Comparison of ENCODE assay signal across 11 cellular contexts in the genomic region with DNA sequence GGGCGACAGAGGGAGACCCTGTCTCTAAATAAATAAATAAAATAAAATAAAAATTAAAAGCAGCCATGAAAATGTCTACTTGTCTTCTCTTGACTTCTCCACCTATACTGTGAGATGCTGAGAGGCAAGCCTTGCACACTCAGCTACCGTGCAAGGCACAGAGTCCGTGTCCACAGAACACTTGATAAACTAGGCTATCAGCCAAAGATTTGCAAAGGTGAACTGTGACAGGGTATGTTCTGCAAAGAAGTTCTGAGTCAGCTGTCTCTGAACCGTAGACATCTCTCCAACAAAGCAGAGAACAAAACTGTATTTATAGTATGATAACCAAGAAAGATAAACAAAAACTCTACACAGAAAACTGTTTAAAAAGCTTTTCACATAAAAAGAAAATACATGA. TPM values are rescaled to one million over a fixed set of nuclear protein-coding genes. Genes with fewer than 3 reads are reported as not detected.
"Had no signal": no experiment of that assay in that cellular context is flagged by ENCODE, and none has a peak within 500 bp of the region (broad histone marks: within the 10 kb centered on the region; RNA-seq: fewer than 3 reads in every experiment).

No MANE protein-coding gene starts in this region.

- DNase-seq: activated CD4-positive, alpha-beta memory T cell treated with anti-CD3 and anti-CD28 coated beads for 36 hours; activated CD4-positive, CD25-positive, alpha-beta regulatory T cell treated with anti-CD3 and anti-CD28 coated beads, Interleukin-2, amount 50 U/mL, for 72 hours; activated CD8-positive, alpha-beta memory T cell treated with anti-CD3 and anti-CD28 coated beads, Interleukin-2, amount 50 U/mL, for 4 hours; activated naive CD8-positive, alpha-beta T cell treated with anti-CD3 and anti-CD28 coated beads, Interleukin-2, amount 10 ng/mL, durations not matched to agents 7 days and 5 days; aorta; foreskin keratinocyte; left cardiac atrium had no signal

- H3K9me3 ChIP-seq: tibial nerve had no signal

- H3K4me3 ChIP-seq: skin epidermis, tibial nerve had no signal

- H3K4me1 ChIP-seq: tibial nerve had no signal

- H3K36me3 ChIP-seq: tibial nerve had no signal

- H3K27me3 ChIP-seq: foreskin keratinocyte, tibial nerve had no signal

- ATAC-seq: foreskin keratinocyte had no signal

- H3K27ac ChIP-seq: foreskin keratinocyte, skin epidermis, tibial nerve had no signal

RNA-seq across cellular contexts. Expression of gene STXBP6, which starts 35.5 kb away (rescaled TPM):
- total RNA-seq: activated CD4-positive, alpha-beta memory T cell treated with anti-CD3 and anti-CD28 coated beads for 36 hours; activated naive CD8-positive, alpha-beta T cell treated with anti-CD3 and anti-CD28 coated beads, Interleukin-2, amount 10 ng/mL, durations not matched to agents 7 days and 5 days; bronchial epithelial cell; T-helper 2 cell treated with Interferon-gamma antibody and Interleukin-4, amounts not matched to agents 100 ng/mL and 5 ng/mL, for 36 hours had no signal
